Comparison of ENCODE assay signal across 1 cellular context in the genomic region with DNA sequence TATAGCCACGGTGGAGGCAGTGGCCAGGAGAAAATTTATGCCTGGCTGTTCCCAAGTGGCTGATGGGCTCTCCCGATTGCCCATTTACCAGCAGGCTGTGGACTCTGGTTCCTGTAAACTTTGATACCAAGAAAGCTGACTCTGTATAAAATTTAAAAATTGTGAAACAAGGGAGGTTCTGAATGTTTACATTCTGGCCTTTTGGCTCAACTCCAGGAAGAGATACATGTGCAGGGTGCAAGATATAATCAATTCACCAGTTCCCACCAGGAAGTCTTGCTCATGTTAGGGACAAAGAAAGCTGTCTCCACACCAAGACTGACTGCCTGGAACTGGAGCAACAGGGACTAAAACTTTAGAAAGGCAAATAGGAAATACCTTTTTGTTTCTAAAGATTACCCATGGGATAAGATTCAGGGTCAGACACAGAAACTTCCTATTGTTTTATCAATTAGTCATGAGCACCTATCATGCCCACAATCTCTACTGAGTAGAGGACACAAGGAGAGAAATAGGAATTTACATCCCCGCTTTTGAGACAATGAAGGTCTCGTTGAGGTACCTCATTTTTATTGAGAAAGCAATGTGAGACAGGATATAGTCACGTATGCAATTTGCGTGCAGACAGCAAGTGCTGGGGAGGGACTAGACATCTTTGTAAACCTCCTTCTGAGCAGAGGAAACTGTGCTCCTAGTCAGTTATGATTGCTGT.
TF ChIP-seq lines count a peak whose summit lies in the region.

No MANE protein-coding gene starts in this region.

TF ChIP-seq in SK-N-SH treated with all-trans-retinoic acid at 6 μM for 48 hours, 23 proteins besides CTCF, POLR2A, EP300 and RAD21 (continued from another document):
- TF ChIP-seq, protein P1, sequence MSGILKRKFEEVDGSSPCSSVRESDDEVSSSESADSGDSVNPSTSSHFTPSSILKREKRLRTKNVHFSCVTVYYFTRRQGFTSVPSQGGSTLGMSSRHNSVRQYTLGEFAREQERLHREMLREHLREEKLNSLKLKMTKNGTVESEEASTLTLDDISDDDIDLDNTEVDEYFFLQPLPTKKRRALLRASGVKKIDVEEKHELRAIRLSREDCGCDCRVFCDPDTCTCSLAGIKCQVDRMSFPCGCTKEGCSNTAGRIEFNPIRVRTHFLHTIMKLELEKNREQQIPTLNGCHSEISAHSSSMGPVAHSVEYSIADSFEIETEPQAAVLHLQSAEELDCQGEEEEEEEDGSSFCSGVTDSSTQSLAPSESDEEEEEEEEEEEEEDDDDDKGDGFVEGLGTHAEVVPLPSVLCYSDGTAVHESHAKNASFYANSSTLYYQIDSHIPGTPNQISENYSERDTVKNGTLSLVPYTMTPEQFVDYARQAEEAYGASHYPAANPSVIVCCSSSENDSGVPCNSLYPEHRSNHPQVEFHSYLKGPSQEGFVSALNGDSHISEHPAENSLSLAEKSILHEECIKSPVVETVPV (CRISPR knock-in tag; IDR thresholded peaks at IDR 0.05) = no peak
- TF ChIP-seq BACH2 (CRISPR knock-in tag; IDR thresholded peaks at IDR 0.05; ENCODE audit: borderline replicate concordance) (no peak), ARNTL (CRISPR knock-in tag; IDR thresholded peaks at IDR 0.05; ENCODE audit: borderline replicate concordance, low read depth) (no peak), CSDC2 (CRISPR knock-in tag; IDR thresholded peaks at IDR 0.05) (no peak), ZNF70 (CRISPR knock-in tag; IDR thresholded peaks at IDR 0.05) (no peak), RARB (CRISPR knock-in tag; IDR thresholded peaks at IDR 0.05) (no peak), ZNF565 (CRISPR knock-in tag; conservative IDR thresholded peaks at IDR 0.05; ENCODE audit: low read depth) (no peak), ZFP30 (CRISPR knock-in tag; IDR thresholded peaks at IDR 0.05) (no peak), PPARA (CRISPR knock-in tag; IDR thresholded peaks at IDR 0.05; ENCODE audit: borderline replicate concordance) (no peak), SNAI2 (CRISPR knock-in tag; IDR thresholded peaks at IDR 0.05) (no peak), TCF4 (CRISPR knock-in tag; IDR thresholded peaks at IDR 0.05; ENCODE audit: borderline replicate concordance) (no peak), GLIS3 (CRISPR knock-in tag; IDR thresholded peaks at IDR 0.05) (no peak), ZFP3 (CRISPR knock-in tag; IDR thresholded peaks at IDR 0.05) (no peak)
- TF ChIP-seq, protein P2, sequence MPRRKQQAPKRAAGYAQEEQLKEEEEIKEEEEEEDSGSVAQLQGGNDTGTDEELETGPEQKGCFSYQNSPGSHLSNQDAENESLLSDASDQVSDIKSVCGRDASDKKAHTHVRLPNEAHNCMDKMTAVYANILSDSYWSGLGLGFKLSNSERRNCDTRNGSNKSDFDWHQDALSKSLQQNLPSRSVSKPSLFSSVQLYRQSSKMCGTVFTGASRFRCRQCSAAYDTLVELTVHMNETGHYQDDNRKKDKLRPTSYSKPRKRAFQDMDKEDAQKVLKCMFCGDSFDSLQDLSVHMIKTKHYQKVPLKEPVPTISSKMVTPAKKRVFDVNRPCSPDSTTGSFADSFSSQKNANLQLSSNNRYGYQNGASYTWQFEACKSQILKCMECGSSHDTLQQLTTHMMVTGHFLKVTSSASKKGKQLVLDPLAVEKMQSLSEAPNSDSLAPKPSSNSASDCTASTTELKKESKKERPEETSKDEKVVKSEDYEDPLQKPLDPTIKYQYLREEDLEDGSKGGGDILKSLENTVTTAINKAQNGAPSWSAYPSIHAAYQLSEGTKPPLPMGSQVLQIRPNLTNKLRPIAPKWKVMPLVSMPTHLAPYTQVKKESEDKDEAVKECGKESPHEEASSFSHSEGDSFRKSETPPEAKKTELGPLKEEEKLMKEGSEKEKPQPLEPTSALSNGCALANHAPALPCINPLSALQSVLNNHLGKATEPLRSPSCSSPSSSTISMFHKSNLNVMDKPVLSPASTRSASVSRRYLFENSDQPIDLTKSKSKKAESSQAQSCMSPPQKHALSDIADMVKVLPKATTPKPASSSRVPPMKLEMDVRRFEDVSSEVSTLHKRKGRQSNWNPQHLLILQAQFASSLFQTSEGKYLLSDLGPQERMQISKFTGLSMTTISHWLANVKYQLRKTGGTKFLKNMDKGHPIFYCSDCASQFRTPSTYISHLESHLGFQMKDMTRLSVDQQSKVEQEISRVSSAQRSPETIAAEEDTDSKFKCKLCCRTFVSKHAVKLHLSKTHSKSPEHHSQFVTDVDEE (CRISPR knock-in tag; IDR thresholded peaks at IDR 0.05) = no peak
